In genomic region chr2:7646024-7646423, GRCh38 we compare ENCODE assay signal across 20 cellular contexts.
DNase-seq lines count a peak whose midpoint lies in the region; ATAC-seq and TF ChIP-seq lines count a peak whose summit lies in the region.
"Had no signal": no experiment of that assay in that cellular context is flagged by ENCODE, and none has a peak within 500 bp of the region (broad histone marks: within the 10 kb centered on the region; RNA-seq: fewer than 3 reads in every experiment).

No MANE protein-coding gene starts in this region.

- ATAC-seq in SK-N-SH treated with all-trans-retinoic acid at 6 μM for 48 hours (peak; percentile 69; the same call in 2 of the 3 replicates), left lobe of liver (no peak), HG02642 (IDR thresholded peaks at IDR 0.05; ENCODE audit: poor library complexity, unreplicated experiment) (no peak)
- ATAC-seq: CD8-positive, alpha-beta T cell had no signal

- H3K27ac ChIP-seq in smooth muscle cell (ENCODE audit: low read depth) (no peak overlapping the region), tibial nerve (no peak overlapping the region), right atrium auricular region (no peak overlapping the region)
- H3K27ac ChIP-seq: BLaER1 treated with 17β-estradiol and CSF1 and Interleukin-3, amounts not matched to agents 10 nM and 100 nM; C4-2B had no signal

- TF ChIP-seq POLR2A in tibial nerve (IDR thresholded peaks at IDR 0.05) = no peak

- TF ChIP-seq EP300 in tibial nerve (IDR thresholded peaks at IDR 0.05) = no peak

- TF ChIP-seq CTCF in smooth muscle cell (IDR thresholded peaks at IDR 0.05; ENCODE audit: borderline replicate concordance, insufficient read depth, poor library complexity, severe bottlenecking) (no peak), tibial nerve (IDR thresholded peaks at IDR 0.05) (no peak), right atrium auricular region (IDR thresholded peaks at IDR 0.05) (no peak)

- H3K36me3 ChIP-seq in smooth muscle cell (ENCODE audit: low read depth) (no peaks in the 10 kb centered on the region), tibial nerve (no peaks in the 10 kb centered on the region), right atrium auricular region (no peaks in the 10 kb centered on the region)
- H3K36me3 ChIP-seq: BLaER1 treated with 17β-estradiol and CSF1 and Interleukin-3, amounts not matched to agents 10 nM and 100 nM had no signal

- no peaks in the 10 kb centered on the region for H4K20me1 ChIP-seq in smooth muscle cell (ENCODE audit: low read depth)
- H4K20me1 ChIP-seq: BLaER1 treated with 17β-estradiol and CSF1 and Interleukin-3, amounts not matched to agents 10 nM and 100 nM had no signal

- no peaks in the 10 kb centered on the region for H3K79me2 ChIP-seq in smooth muscle cell (ENCODE audit: low read depth)

- no peak overlapping the region for H3K9ac ChIP-seq in smooth muscle cell (ENCODE audit: low read depth)
- H3K9ac ChIP-seq: BLaER1 treated with 17β-estradiol and CSF1 and Interleukin-3, amounts not matched to agents 10 nM and 100 nM had no signal

- 84% methylated on average over 3 of the region's 3 CpGs for WGBS in smooth muscle cell (ENCODE audit: low lambda C conversion rate)
- 71 to 81% methylated on average over 3 of the region's 3 CpGs for WGBS in tibial nerve, 2 donors

- H3F3A ChIP-seq in smooth muscle cell (ENCODE audit: low read depth) = no peaks in the 10 kb centered on the region

- peak; percentile 93 for DNase-seq in SK-N-DZ (ENCODE audit: low spot score)
- DNase-seq in left kidney (ENCODE audit: low read depth, low spot score) = peak; percentile 11
- DNase-seq in smooth muscle cell (lab: John Stamatoyannopoulos, UW; ENCODE audit: unreplicated experiment) = no peak
- DNase-seq in tibial nerve (ENCODE audit: low spot score in 2 of 2) = no peak
- no peak for DNase-seq in right atrium auricular region (ENCODE audit: low spot score)
- DNase-seq in left lobe of liver (ENCODE audit: low spot score) = no peak
- DNase-seq: 8988T; ACHN; Caco-2; Calu3; CD4-positive, alpha-beta T cell; CD8-positive, alpha-beta T cell; DMS153; DMS53; DMS79; GF-D8 had no signal

- no peak overlapping the region for H2AFZ ChIP-seq in smooth muscle cell (ENCODE audit: low read depth)

- peaks cover 3% of the 10 kb centered on the region for H3K9me3 ChIP-seq in smooth muscle cell (replicated peaks; ENCODE audit: low read depth)
- peaks cover 0 to 10% (median 0%) of the 10 kb centered on the region in 4 donors for H3K9me3 ChIP-seq in tibial nerve
- peaks cover 0 to 9% of the 10 kb centered on the region in 2 donors for H3K9me3 ChIP-seq in right atrium auricular region

- H3K27me3 ChIP-seq in smooth muscle cell (ENCODE audit: low read depth) (no peaks in the 10 kb centered on the region), tibial nerve (no peaks in the 10 kb centered on the region), right atrium auricular region (no peaks in the 10 kb centered on the region)
- H3K27me3 ChIP-seq: BLaER1 treated with 17β-estradiol and CSF1 and Interleukin-3, amounts not matched to agents 10 nM and 100 nM had no signal

- H3K4me1 ChIP-seq in smooth muscle cell (ENCODE audit: low read depth) (peaks cover 3% of the 10 kb centered on the region), tibial nerve (no peaks in the 10 kb centered on the region), right atrium auricular region (no peaks in the 10 kb centered on the region)
- H3K4me1 ChIP-seq: BLaER1 treated with 17β-estradiol and CSF1 and Interleukin-3, amounts not matched to agents 10 nM and 100 nM; Caco-2 had no signal

- peak overlapping the region; percentile 46 for H3K4me2 ChIP-seq in smooth muscle cell
- H3K4me2 ChIP-seq: BLaER1 treated with 17β-estradiol and CSF1 and Interleukin-3, amounts not matched to agents 10 nM and 100 nM had no signal

- H3K4me3 ChIP-seq in smooth muscle cell (no peak overlapping the region), tibial nerve (no peak overlapping the region), right atrium auricular region (no peak overlapping the region)
- H3K4me3 ChIP-seq: BLaER1 treated with 17β-estradiol and CSF1 and Interleukin-3, amounts not matched to agents 10 nM and 100 nM had no signal

TF ChIP-seq in SK-N-SH treated with all-trans-retinoic acid at 6 μM for 48 hours, 23 proteins besides CTCF, POLR2A, EP300 and RAD21:
- TF ChIP-seq TCF4 (CRISPR knock-in tag; IDR thresholded peaks at IDR 0.05; ENCODE audit: borderline replicate concordance) = peak; percentile 96
- peak; percentile 80; the same call in 1 of the 2 replicates for TF ChIP-seq SNAI2 (CRISPR knock-in tag; IDR thresholded peaks at IDR 0.05)
- TF ChIP-seq CSDC2 (CRISPR knock-in tag; IDR thresholded peaks at IDR 0.05) = 0 out of 2 replicates have a peak, but pooled peaks have one; percentile 68
- TF ChIP-seq TSHZ2 (CRISPR knock-in tag; IDR thresholded peaks at IDR 0.05) = peak; percentile 64
- no peak for TF ChIP-seq TOX (CRISPR knock-in tag; IDR thresholded peaks at IDR 0.05; ENCODE audit: borderline replicate concordance)
- TF ChIP-seq OSR1 (CRISPR knock-in tag; IDR thresholded peaks at IDR 0.05) = no peak
- TF ChIP-seq PPARA (CRISPR knock-in tag; IDR thresholded peaks at IDR 0.05; ENCODE audit: borderline replicate concordance) = no peak
- peak; percentile 84 for TF ChIP-seq ISL1 (CRISPR knock-in tag; IDR thresholded peaks at IDR 0.05)
- no peak for TF ChIP-seq BACH2 (CRISPR knock-in tag; IDR thresholded peaks at IDR 0.05; ENCODE audit: borderline replicate concordance)
- TF ChIP-seq ARNTL (CRISPR knock-in tag; IDR thresholded peaks at IDR 0.05; ENCODE audit: borderline replicate concordance, low read depth) = no peak
- peak; percentile 55; the same call in 1 of the 2 replicates for TF ChIP-seq PATZ1 (CRISPR knock-in tag; IDR thresholded peaks at IDR 0.05; ENCODE audit: borderline replicate concordance)
- no peak for TF ChIP-seq ZFP3 (CRISPR knock-in tag; IDR thresholded peaks at IDR 0.05)
- TF ChIP-seq ZC3H10 (CRISPR knock-in tag; IDR thresholded peaks at IDR 0.05) = no peak
- TF ChIP-seq GLIS3 (CRISPR knock-in tag; IDR thresholded peaks at IDR 0.05) = peak; percentile 79; the same call in 1 of the 2 replicates
- peak; percentile 49; the same call in 1 of the 2 replicates for TF ChIP-seq POU6F1 (CRISPR knock-in tag; IDR thresholded peaks at IDR 0.05; ENCODE audit: borderline replicate concordance, low read depth)
- TF ChIP-seq ZNF565 (CRISPR knock-in tag; conservative IDR thresholded peaks at IDR 0.05; ENCODE audit: low read depth) = no peak
- no peak for TF ChIP-seq ZFP30 (CRISPR knock-in tag; IDR thresholded peaks at IDR 0.05)
- no peak for TF ChIP-seq ZNF8 (CRISPR knock-in tag; IDR thresholded peaks at IDR 0.05)

Comparison
In these comparisons a context has a peak if more than half of its experiments do, and no peak if none do; other contexts are left out.
1. DNase-seq: peak in SK-N-DZ (single experiment) and left kidney (single experiment); none in smooth muscle cell (single experiment), tibial nerve (0 of 2), right atrium auricular region (single experiment) and left lobe of liver (single experiment).